17 cellular contexts compared by ENCODE assay signal in the genomic region with DNA sequence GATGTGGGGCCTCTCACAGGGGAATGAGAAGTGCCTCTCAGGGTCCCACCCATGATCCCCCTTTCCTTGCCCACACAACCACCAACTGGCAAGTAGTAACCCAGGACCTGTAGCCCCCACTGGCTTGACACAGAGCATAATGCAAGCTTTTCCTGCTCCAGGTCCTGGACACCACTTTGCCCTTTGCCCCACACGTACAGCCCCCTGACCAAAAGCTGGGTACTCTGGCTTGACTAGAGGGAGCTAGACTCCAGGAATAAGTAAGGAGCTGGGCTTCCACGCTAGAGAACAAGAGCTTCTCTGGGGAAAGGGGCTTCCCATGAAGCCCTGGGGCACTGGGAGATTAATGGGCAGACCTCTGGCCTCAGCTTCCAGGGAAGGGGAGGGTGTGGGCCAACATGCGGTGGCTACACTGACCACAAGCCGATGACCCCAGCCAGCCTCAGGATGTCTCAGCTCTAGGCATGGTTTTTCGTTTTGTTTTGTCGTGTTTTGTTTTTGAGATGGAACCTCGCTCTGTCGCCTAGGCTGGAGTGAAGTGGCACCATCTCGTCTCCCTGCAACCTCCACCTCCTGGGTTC.
"Had no signal": no experiment of that assay in that cellular context is flagged by ENCODE, and none has a peak within 500 bp of the region (broad histone marks: within the 10 kb centered on the region; RNA-seq: fewer than 3 reads in every experiment).

No MANE protein-coding gene starts in this region.

- H3K4me1 ChIP-seq: right atrium auricular region had no signal

- ATAC-seq: left cardiac atrium; left ventricle myocardium superior; naive thymus-derived CD4-positive, alpha-beta T cell; stimulated activated effector memory CD8-positive, alpha-beta T cell treated with anti-CD3 and anti-CD28 coated beads, Interleukin-12 subunit alpha, Interleukin-12 subunit beta, amount 100 ng/mL, for 72 hours; stimulated activated naive CD8-positive, alpha-beta T cell treated with anti-CD3 and anti-CD28 coated beads, Interleukin-15, Interleukin-2, amounts not matched to agents 100 U/mL and 50 U/mL, for 24 hours had no signal

- FAIRE-seq: kidney had no signal

- H3K4me3 ChIP-seq: dorsolateral prefrontal cortex, hepatocyte, right atrium auricular region, smooth muscle cell, tibial nerve had no signal

- H3K36me3 ChIP-seq: right atrium auricular region had no signal

- H3K4me2 ChIP-seq: hepatocyte, smooth muscle cell had no signal

- DNase-seq: cortex of kidney; dorsolateral prefrontal cortex; effector CD8-positive, alpha-beta T cell; foreskin melanocyte; head of caudate nucleus; kidney; left cardiac atrium; left ventricle myocardium superior; naive thymus-derived CD4-positive, alpha-beta T cell; stimulated activated CD4-positive, alpha-beta T cell treated with anti-CD3 and anti-CD28 coated beads, Interleukin-4, amount 100 ng/mL, for 1 hour; stimulated activated CD8-positive, alpha-beta memory T cell treated with anti-CD3 and anti-CD28 coated beads, Interleukin-4, amount 100 ng/mL, for 48 hours; stimulated activated naive CD8-positive, alpha-beta T cell treated with anti-CD3 and anti-CD28 coated beads, Interleukin-15, Interleukin-2, amounts not matched to agents 100 U/mL and 50 U/mL, for 24 hours had no signal

- H3K27me3 ChIP-seq: dorsolateral prefrontal cortex, hepatocyte, right atrium auricular region, tibial nerve had no signal

- H2AFZ ChIP-seq: hepatocyte had no signal

- H3K79me2 ChIP-seq: hepatocyte had no signal

- H3K27ac ChIP-seq: dorsolateral prefrontal cortex, hepatocyte, right atrium auricular region, tibial nerve had no signal
